27 cellular contexts compared by ENCODE assay signal in the genomic region with DNA sequence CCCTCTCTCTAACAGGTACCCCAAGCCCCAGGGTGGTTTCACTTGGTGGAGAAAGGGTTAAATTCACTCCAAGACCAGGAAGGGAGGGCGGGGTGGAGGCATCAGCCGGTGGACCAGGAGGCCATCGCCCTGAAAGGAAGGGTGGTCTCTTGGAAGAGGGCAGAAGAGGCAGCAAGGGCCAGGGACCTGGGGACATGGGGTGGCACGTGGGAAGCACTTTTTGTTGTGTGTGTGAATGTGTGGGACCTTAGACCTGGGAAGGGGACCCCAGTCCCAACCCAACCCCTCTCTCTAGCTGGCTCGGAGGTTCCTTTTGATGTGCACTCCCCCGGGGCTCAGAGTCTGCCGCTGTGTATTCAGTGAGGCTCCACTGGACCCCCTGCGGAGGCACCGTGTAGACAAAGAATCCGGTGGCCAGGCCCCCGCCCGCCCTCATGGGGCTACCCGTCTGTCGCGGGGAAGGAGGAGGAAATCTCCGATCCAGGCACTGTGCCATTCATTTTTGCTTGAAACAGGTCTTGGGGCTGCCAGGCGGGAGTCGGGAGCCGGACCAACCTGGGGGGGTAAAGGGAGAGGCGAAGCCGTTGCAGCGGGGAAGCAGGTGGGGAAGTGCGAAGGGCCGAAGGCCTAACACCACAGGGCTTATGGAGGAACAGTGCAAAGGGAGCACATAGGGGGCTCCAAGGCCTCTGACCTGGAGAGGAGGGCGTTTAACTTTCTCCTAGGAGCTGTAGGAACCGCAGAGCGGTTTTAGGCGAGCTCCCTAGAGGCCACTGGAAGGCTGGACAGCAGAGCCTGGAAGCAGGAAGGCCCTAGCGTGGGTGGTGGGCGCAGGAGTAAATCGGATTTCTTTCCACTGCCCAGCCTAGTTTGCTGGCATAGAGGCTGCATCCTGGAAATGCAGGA. TPM values are rescaled to one million over a fixed set of nuclear protein-coding genes. Genes with fewer than 3 reads are reported as not detected.
DNase-seq lines count a peak whose midpoint lies in the region; ATAC-seq and TF ChIP-seq lines count a peak whose summit lies in the region.
"Had no signal": no experiment of that assay in that cellular context is flagged by ENCODE, and none has a peak within 500 bp of the region (broad histone marks: within the 10 kb centered on the region; RNA-seq: fewer than 3 reads in every experiment).

No MANE protein-coding gene starts in this region.

- H3K36me3 Mint-ChIP-seq in activated T-cell treated with anti-CD3 and anti-CD28 coated beads, Interleukin-2, amount 50 U/mL, for 24 hours (ENCODE audit: low read depth), result no peaks in the 10 kb centered on the region
- H3K36me3 Mint-ChIP-seq in osteocyte (ENCODE audit: unreplicated experiment), result no peaks in the 10 kb centered on the region
- no peaks in the 10 kb centered on the region for H3K36me3 Mint-ChIP-seq in stimulated activated memory B cell treated with anti-CD40 and anti-IgM and Interleukin-4, amounts not matched to agents 10 μg/mL and 1 μg/mL and 100 μg/mL, for 72 hours
- H3K36me3 Mint-ChIP-seq: activated CD4-positive, alpha-beta memory T cell treated with anti-CD3 and anti-CD28 coated beads for 36 hours; activated naive CD8-positive, alpha-beta T cell treated with anti-CD3 and anti-CD28 coated beads for 36 hours had no signal

- no peak overlapping the region for H3K27ac ChIP-seq in gastroesophageal sphincter
- H3K27ac ChIP-seq: PC-9, transverse colon had no signal

- no peak overlapping the region for H3K27ac Mint-ChIP-seq in activated T-cell treated with anti-CD3 and anti-CD28 coated beads, Interleukin-2, amount 50 U/mL, for 24 hours
- no peak overlapping the region for H3K27ac Mint-ChIP-seq in osteocyte (ENCODE audit: unreplicated experiment)
- H3K27ac Mint-ChIP-seq in stimulated activated memory B cell treated with anti-CD40 and anti-IgM and Interleukin-4, amounts not matched to agents 10 μg/mL and 1 μg/mL and 100 μg/mL, for 72 hours, result no peak overlapping the region
- H3K27ac Mint-ChIP-seq: activated CD4-positive, alpha-beta memory T cell treated with anti-CD3 and anti-CD28 coated beads for 36 hours; activated naive CD8-positive, alpha-beta T cell treated with anti-CD3 and anti-CD28 coated beads for 36 hours; dendritic cell treated with granulocyte-macrophage colony-stimulating factor and Interleukin-4, amounts not matched to agents 40 ng/mL and 50 ng/mL, for 4 days had no signal

- no peaks in the 10 kb centered on the region for H3K36me3 ChIP-seq in gastroesophageal sphincter
- H3K36me3 ChIP-seq: MG63, transverse colon had no signal

- no peak for TF ChIP-seq CTCF in gastroesophageal sphincter (IDR thresholded peaks at IDR 0.05)
- no peak for TF ChIP-seq CTCF in osteocyte (IDR thresholded peaks at IDR 0.05)

- H3K27me3 ChIP-seq in gastroesophageal sphincter, result peaks cover 81% of the 10 kb centered on the region

- ATAC-seq in gastroesophageal sphincter, result peak; percentile 32
- ATAC-seq in left lobe of liver, result peak; percentile 35
- no peak for ATAC-seq in stimulated activated memory B cell treated with anti-CD40 and anti-IgM and Interleukin-4, amounts not matched to agents 10 μg/mL and 1 μg/mL and 100 μg/mL, for 72 hours

- H3K4me1 Mint-ChIP-seq in activated T-cell treated with anti-CD3 and anti-CD28 coated beads, Interleukin-2, amount 50 U/mL, for 24 hours (ENCODE audit: low read depth), result peaks cover 20% of the 10 kb centered on the region
- peaks cover 15% of the 10 kb centered on the region for H3K4me1 Mint-ChIP-seq in osteocyte (ENCODE audit: unreplicated experiment)
- peaks cover 55% of the 10 kb centered on the region for H3K4me1 Mint-ChIP-seq in stimulated activated memory B cell treated with anti-CD40 and anti-IgM and Interleukin-4, amounts not matched to agents 10 μg/mL and 1 μg/mL and 100 μg/mL, for 72 hours

- peaks cover 0 to 35% (median 9%) of the 10 kb centered on the region in 3 donors for H3K4me1 ChIP-seq in gastroesophageal sphincter

- DNase-seq in activated T-cell treated with anti-CD3 and anti-CD28 coated beads, Interleukin-2, amount 50 U/mL, for 24 hours, result peak; percentile 33
- no peak for DNase-seq in activated T-cell treated with anti-CD3 and anti-CD28 coated beads, Interleukin-2, amount 50 U/mL, for 1 hour
- DNase-seq in left lobe of liver (ENCODE audit: low spot score), result no peak
- DNase-seq in DMS 273 (lab: John Stamatoyannopoulos, UW; ENCODE audit: unreplicated experiment), result no peak
- DNase-seq in osteocyte (ENCODE audit: extremely low spot score, unreplicated experiment), result no peak
- no peak for DNase-seq in activated CD8-positive, alpha-beta memory T cell treated with anti-CD3 and anti-CD28 coated beads for 24 hours
- DNase-seq: 8988T; activated CD4-positive, CD25-positive, alpha-beta regulatory T cell; activated effector memory CD4-positive, alpha-beta T cell treated with Interleukin-2 at 50 U/mL for 16 hours; AML-193; central memory CD4-positive, alpha-beta T cell; COR-L47; DND-41; MG63; NCI-H1417 treated with DMSO at 0.1 percent for 48 hours; PC-9; SHP77 treated with DMSO at 0.1 percent for 48 hours; T1000 had no signal

- H3K4me3 ChIP-seq in gastroesophageal sphincter, result no peak overlapping the region
- H3K4me3 ChIP-seq: MG63, PC-9, transverse colon had no signal

- no peak overlapping the region for H3K4me3 Mint-ChIP-seq in activated T-cell treated with anti-CD3 and anti-CD28 coated beads, Interleukin-2, amount 50 U/mL, for 24 hours
- H3K4me3 Mint-ChIP-seq in osteocyte (ENCODE audit: unreplicated experiment), result no peak overlapping the region
- H3K4me3 Mint-ChIP-seq in stimulated activated memory B cell treated with anti-CD40 and anti-IgM and Interleukin-4, amounts not matched to agents 10 μg/mL and 1 μg/mL and 100 μg/mL, for 72 hours, result no peak overlapping the region
- H3K4me3 Mint-ChIP-seq: activated CD4-positive, alpha-beta memory T cell treated with anti-CD3 and anti-CD28 coated beads for 36 hours; activated naive CD8-positive, alpha-beta T cell treated with anti-CD3 and anti-CD28 coated beads for 36 hours; dendritic cell treated with granulocyte-macrophage colony-stimulating factor and Interleukin-4, amounts not matched to agents 40 ng/mL and 50 ng/mL, for 4 days had no signal

- WGBS in gastroesophageal sphincter (ENCODE audit: low coverage in 1 of 2), 2 donors, result 3 to 9% methylated on average over 5 to 12 of the region's 31 CpGs

- TF ChIP-seq POLR2A in gastroesophageal sphincter (IDR thresholded peaks at IDR 0.05), result no peak

- peaks cover 0 to 5% (median 0%) of the 10 kb centered on the region in 3 donors for H3K9me3 ChIP-seq in gastroesophageal sphincter
- H3K9me3 ChIP-seq: MG63, transverse colon had no signal

- no peaks in the 10 kb centered on the region for H3K9me3 Mint-ChIP-seq in activated T-cell treated with anti-CD3 and anti-CD28 coated beads, Interleukin-2, amount 50 U/mL, for 24 hours
- no peaks in the 10 kb centered on the region for H3K9me3 Mint-ChIP-seq in osteocyte (ENCODE audit: unreplicated experiment)
- H3K9me3 Mint-ChIP-seq in stimulated activated memory B cell treated with anti-CD40 and anti-IgM and Interleukin-4, amounts not matched to agents 10 μg/mL and 1 μg/mL and 100 μg/mL, for 72 hours, result no peaks in the 10 kb centered on the region
- H3K9me3 Mint-ChIP-seq: activated CD4-positive, alpha-beta memory T cell treated with anti-CD3 and anti-CD28 coated beads for 36 hours; activated naive CD8-positive, alpha-beta T cell treated with anti-CD3 and anti-CD28 coated beads for 36 hours; dendritic cell treated with granulocyte-macrophage colony-stimulating factor and Interleukin-4, amounts not matched to agents 40 ng/mL and 50 ng/mL, for 4 days had no signal

- TF ChIP-seq EP300 in gastroesophageal sphincter (IDR thresholded peaks at IDR 0.05), result no peak

- H3K27me3 Mint-ChIP-seq in activated T-cell treated with anti-CD3 and anti-CD28 coated beads, Interleukin-2, amount 50 U/mL, for 24 hours, result peaks cover 73% of the 10 kb centered on the region
- H3K27me3 Mint-ChIP-seq in osteocyte (ENCODE audit: unreplicated experiment), result peaks cover 45% of the 10 kb centered on the region
- peaks cover 65% of the 10 kb centered on the region for H3K27me3 Mint-ChIP-seq in stimulated activated memory B cell treated with anti-CD40 and anti-IgM and Interleukin-4, amounts not matched to agents 10 μg/mL and 1 μg/mL and 100 μg/mL, for 72 hours

RNA-seq across cellular contexts. Expression of gene WNT3, which starts 3.2 kb away (rescaled TPM):
- total RNA-seq in gastroesophageal sphincter, result 1 to 10 TPM in 2 of 4 donors, under 1 TPM in 2; 0.62 to 1.4 (median 0.99) TPM
- total RNA-seq in left lobe of liver, result 2.7 TPM
- total RNA-seq in osteocyte, result 2.0 and 2.4 TPM in 2 replicates

RNA-seq across cellular contexts. Expression of gene WNT9B, which starts 29.6 kb away (rescaled TPM):
- total RNA-seq in gastroesophageal sphincter (under 1 TPM in 3 of 4 donors, not detected in 1; 0.31 to 0.81 (median 0.45) TPM), left lobe of liver (not detected), osteocyte (not detected in 2 replicates)
- total RNA-seq: activated CD4-positive, alpha-beta memory T cell treated with anti-CD3 and anti-CD28 coated beads for 36 hours; activated naive CD8-positive, alpha-beta T cell treated with anti-CD3 and anti-CD28 coated beads for 36 hours; fibroblast of lung; mononuclear cell; NCI-H460; PC-9; transverse colon had no signal
